21 cellular contexts compared by ENCODE assay signal in genomic region chr2:193885419-193885818, GRCh38.
"Had no signal": no experiment of that assay in that cellular context is flagged by ENCODE, and none has a peak within 500 bp of the region (broad histone marks: within the 10 kb centered on the region; RNA-seq: fewer than 3 reads in every experiment).

No MANE protein-coding gene starts in this region.

- H3K4me3 ChIP-seq: lower lobe of right lung, ovary, psoas muscle, skin epidermis, stomach had no signal

- H3K27ac Mint-ChIP-seq: activated CD4-positive, alpha-beta T cell treated with anti-CD3 and anti-CD28 coated beads, Interleukin-2, amount 10 ng/mL, durations not matched to agents 7 days and 5 days; activated naive CD4-positive, alpha-beta T cell treated with anti-CD3 and anti-CD28 coated beads, Interleukin-2, amount 10 ng/mL, durations not matched to agents 7 days and 5 days; activated naive CD8-positive, alpha-beta T cell treated with anti-CD3 and anti-CD28 coated beads, Interleukin-2, amount 50 U/mL, for 24 hours; natural killer cell; T-cell had no signal

- H3K27me3 ChIP-seq: brain microvascular endothelial cell, ovary, stomach had no signal

- DNase-seq: activated CD4-positive, alpha-beta T cell treated with anti-CD3 and anti-CD28 coated beads, Interleukin-2, amount 10 ng/mL, durations not matched to agents 7 days and 5 days; activated CD8-positive, alpha-beta memory T cell treated with anti-CD3 and anti-CD28 coated beads, Interleukin-2, amount 50 U/mL, for 4 hours; activated effector memory CD4-positive, alpha-beta T cell treated with Interleukin-2 at 50 U/mL for 16 hours; activated naive CD4-positive, alpha-beta T cell treated with anti-CD3 and anti-CD28 coated beads, Interleukin-2, amount 10 ng/mL, durations not matched to agents 7 days and 5 days; activated naive CD8-positive, alpha-beta T cell treated with anti-CD3 and anti-CD28 coated beads, Interleukin-2, amount 50 U/mL, for 24 hours; activated T-cell treated with anti-CD3 and anti-CD28 coated beads, Interleukin-2, amount 50 U/mL, for 4 hours; anterior cingulate cortex; brain microvascular endothelial cell; effector CD8-positive, alpha-beta T cell; left colon; lower lobe of right lung; natural killer cell; ovary; psoas muscle; right cardiac atrium; stimulated activated CD4-positive, alpha-beta T cell treated with anti-CD3 and anti-CD28 coated beads, Interleukin-15, amount 100 ng/mL, for 24 hours; stimulated activated CD4-positive, alpha-beta T cell treated with anti-CD3 and anti-CD28 coated beads, Interleukin-2, amount 100 ng/mL, for 48 hours; stomach; T-cell; trophoblast cell had no signal

- H3K4me3 Mint-ChIP-seq: activated CD4-positive, alpha-beta T cell treated with anti-CD3 and anti-CD28 coated beads, Interleukin-2, amount 10 ng/mL, durations not matched to agents 7 days and 5 days; activated naive CD4-positive, alpha-beta T cell treated with anti-CD3 and anti-CD28 coated beads, Interleukin-2, amount 10 ng/mL, durations not matched to agents 7 days and 5 days; activated naive CD8-positive, alpha-beta T cell treated with anti-CD3 and anti-CD28 coated beads, Interleukin-2, amount 50 U/mL, for 24 hours; activated T-cell treated with anti-CD3 and anti-CD28 coated beads, Interleukin-2, amount 50 U/mL, for 4 hours; natural killer cell; T-cell had no signal

- H3K27me3 Mint-ChIP-seq: activated CD4-positive, alpha-beta T cell treated with anti-CD3 and anti-CD28 coated beads, Interleukin-2, amount 10 ng/mL, durations not matched to agents 7 days and 5 days; activated naive CD4-positive, alpha-beta T cell treated with anti-CD3 and anti-CD28 coated beads, Interleukin-2, amount 10 ng/mL, durations not matched to agents 7 days and 5 days; T-cell had no signal

- H3K36me3 Mint-ChIP-seq: activated naive CD4-positive, alpha-beta T cell treated with anti-CD3 and anti-CD28 coated beads, Interleukin-2, amount 10 ng/mL, durations not matched to agents 7 days and 5 days; natural killer cell; T-cell had no signal

- H3K9me3 Mint-ChIP-seq: activated CD4-positive, alpha-beta T cell treated with anti-CD3 and anti-CD28 coated beads, Interleukin-2, amount 10 ng/mL, durations not matched to agents 7 days and 5 days; activated naive CD4-positive, alpha-beta T cell treated with anti-CD3 and anti-CD28 coated beads, Interleukin-2, amount 10 ng/mL, durations not matched to agents 7 days and 5 days had no signal

- H3K36me3 ChIP-seq: brain microvascular endothelial cell, lower lobe of right lung, ovary, stomach had no signal

- H3K4me1 Mint-ChIP-seq: activated CD4-positive, alpha-beta T cell treated with anti-CD3 and anti-CD28 coated beads, Interleukin-2, amount 10 ng/mL, durations not matched to agents 7 days and 5 days; activated naive CD4-positive, alpha-beta T cell treated with anti-CD3 and anti-CD28 coated beads, Interleukin-2, amount 10 ng/mL, durations not matched to agents 7 days and 5 days; natural killer cell; T-cell had no signal

- H3K4me1 ChIP-seq: lower lobe of right lung, psoas muscle, stomach had no signal

- ATAC-seq: activated naive CD8-positive, alpha-beta T cell treated with anti-CD3 and anti-CD28 coated beads, Interleukin-2, amount 50 U/mL, for 24 hours; activated T-cell treated with anti-CD3 and anti-CD28 coated beads, Interleukin-2, amount 50 U/mL, for 4 hours; left colon; natural killer cell; psoas muscle; right cardiac atrium; T-cell had no signal

- H3K27ac ChIP-seq: brain microvascular endothelial cell, lower lobe of right lung, ovary, psoas muscle, skin epidermis, stomach had no signal
